13 cellular contexts compared by ENCODE assay signal in genomic region chr6:36290668-36291620, GRCh38. TPM values are rescaled to one million over a fixed set of nuclear protein-coding genes. Genes with fewer than 3 reads are reported as not detected.
DNase-seq lines count a peak whose midpoint lies in the region; ATAC-seq and TF ChIP-seq lines count a peak whose summit lies in the region.
"Had no signal": no experiment of that assay in that cellular context is flagged by ENCODE, and none has a peak within 500 bp of the region (broad histone marks: within the 10 kb centered on the region; RNA-seq: fewer than 3 reads in every experiment).

No MANE protein-coding gene starts in this region.

- WGBS in upper lobe of left lung, 2 donors = 47 to 65% methylated on average over 15 to 23 of the region's 23 CpGs

- H3K36me3 ChIP-seq in right atrium auricular region = no peaks in the 10 kb centered on the region
- no peaks in the 10 kb centered on the region for H3K36me3 ChIP-seq in upper lobe of left lung
- H3K36me3 ChIP-seq: thyroid gland had no signal

- H3K9me3 ChIP-seq in right atrium auricular region (no peaks in the 10 kb centered on the region), upper lobe of left lung (no peaks in the 10 kb centered on the region)
- H3K9me3 ChIP-seq: thyroid gland had no signal

- H3K4me3 Mint-ChIP-seq in immature natural killer cell = no peak overlapping the region
- H3K4me3 Mint-ChIP-seq: activated naive CD4-positive, alpha-beta T cell treated with anti-CD3 and anti-CD28 coated beads for 36 hours had no signal

- H3K4me3 ChIP-seq in right atrium auricular region (no peak overlapping the region), foreskin fibroblast (ENCODE audit: low read depth in 1 of 2, low read length in 2 of 2) (no peak overlapping the region), upper lobe of left lung (peak overlapping the region in 1 of 4 donors; percentile 21)
- H3K4me3 ChIP-seq: thyroid gland had no signal

- intact Hi-C loops in Right ventricle myocardium inferior (cut with DNase I) = no loop called here

- H3K27ac ChIP-seq in right atrium auricular region (no peak overlapping the region), upper lobe of left lung (peak overlapping the region in 3 of 4 donors; percentile 4 to 83 (median 69))
- H3K27ac ChIP-seq: parathyroid adenoma, thyroid gland had no signal

- no peaks in the 10 kb centered on the region for H3K27me3 ChIP-seq in right atrium auricular region
- H3K27me3 ChIP-seq in upper lobe of left lung = peaks cover 0 to 2% (median 0%) of the 10 kb centered on the region in 4 donors
- H3K27me3 ChIP-seq: thyroid gland had no signal

- H3K9me3 Mint-ChIP-seq in immature natural killer cell = peaks cover 0 to 2% (median 0%) of the 10 kb centered on the region in 6 donors
- H3K9me3 Mint-ChIP-seq: activated naive CD4-positive, alpha-beta T cell treated with anti-CD3 and anti-CD28 coated beads for 36 hours had no signal

- H3K36me3 Mint-ChIP-seq in immature natural killer cell = no peaks in the 10 kb centered on the region

- TF ChIP-seq EP300 in upper lobe of left lung (IDR thresholded peaks at IDR 0.05) = peak in 1 of 4 donors; percentile 13

- in situ Hi-C loops in KBM-7 (cut with MboI; ENCODE audit: low pct_unique_long_range_greater_than_20kb, low sequenced_read_pairs) = no loop called here

- no peak overlapping the region for H3K27ac Mint-ChIP-seq in immature natural killer cell
- H3K27ac Mint-ChIP-seq: activated naive CD4-positive, alpha-beta T cell treated with anti-CD3 and anti-CD28 coated beads for 36 hours had no signal

- H3K4me1 ChIP-seq in right atrium auricular region (no peaks in the 10 kb centered on the region), upper lobe of left lung (peaks cover 0 to 16% (median 8%) of the 10 kb centered on the region in 4 donors)
- H3K4me1 ChIP-seq: parathyroid adenoma, thyroid gland had no signal

- H3K27me3 Mint-ChIP-seq in immature natural killer cell (ENCODE audit: low read depth in 3 of 3) = peaks cover 0 to 3% (median 1%) of the 10 kb centered on the region in 3 donors

- DNase-seq in Right ventricle myocardium inferior (ENCODE audit: missing footprints) (peak; percentile 71), right atrium auricular region (ENCODE audit: low spot score) (no peak), SW480 (ENCODE audit: low spot score) (peak; percentile 28), foreskin fibroblast (peak; percentile 50 to 64), upper lobe of left lung (peak in 1 of 2 donors; percentile 62), KBM-7 (no peak), occipital lobe (lab: John Stamatoyannopoulos, UW) (no peak), immature natural killer cell (no peak)
- DNase-seq: activated CD4-positive, alpha-beta T cell treated with anti-CD3 and anti-CD28 coated beads for 1 hour; activated naive CD4-positive, alpha-beta T cell treated with anti-CD3 and anti-CD28 coated beads for 36 hours; effector memory CD4-positive, alpha-beta T cell; thyroid gland had no signal

- TF ChIP-seq POLR2A in upper lobe of left lung (IDR thresholded peaks at IDR 0.05) = no peak

- peaks cover 0 to 2% of the 10 kb centered on the region in 2 donors for H3K4me1 Mint-ChIP-seq in immature natural killer cell

- TF ChIP-seq CTCF in right atrium auricular region (IDR thresholded peaks at IDR 0.05) = no peak
- no peak for TF ChIP-seq CTCF in foreskin fibroblast (IDR thresholded peaks at IDR 0.05; ENCODE audit: low read depth, low read length)
- no peak for TF ChIP-seq CTCF in upper lobe of left lung (IDR thresholded peaks at IDR 0.05)

- ATAC-seq in Right ventricle myocardium inferior (no peak), upper lobe of left lung (ENCODE audit: low FRiP score in 2 of 2) (peak in 1 of 2 donors; percentile 40)

RNA-seq across cellular contexts. Expression of gene PNPLA1, which starts 21.1 kb away (rescaled TPM):
- total RNA-seq in Right ventricle myocardium inferior (not detected), right atrium auricular region (under 1 TPM in 1 of 2 donors, not detected in 1; 0.20 TPM), upper lobe of left lung (under 1 TPM in 3 of 6 donors, not detected in 3; 0.14 to 0.61 (median 0.30) TPM), occipital lobe (not detected)
- polyA plus RNA-seq in immature natural killer cell = not detected
- total RNA-seq: activated naive CD4-positive, alpha-beta T cell treated with anti-CD3 and anti-CD28 coated beads for 36 hours had no signal

RNA-seq across cellular contexts. Expression of gene BNIP5, which starts 45.7 kb away (rescaled TPM):
- total RNA-seq in Right ventricle myocardium inferior = not detected
- not detected for total RNA-seq in right atrium auricular region
- under 1 TPM in 1 of 6 donors, not detected in 5; 0.10 TPM for total RNA-seq in upper lobe of left lung
- total RNA-seq in occipital lobe = not detected
- not detected for polyA plus RNA-seq in immature natural killer cell
- total RNA-seq: activated naive CD4-positive, alpha-beta T cell treated with anti-CD3 and anti-CD28 coated beads for 36 hours; thyroid gland had no signal

Comparison
In these comparisons a context has a peak if more than half of its experiments do, and no peak if none do; other contexts are left out.
1. DNase-seq: peak in Right ventricle myocardium inferior (single experiment), SW480 (single experiment) and foreskin fibroblast (2 of 2); none in right atrium auricular region (single experiment), KBM-7 (single experiment), occipital lobe (single experiment) and immature natural killer cell (0 of 3).
2. H3K27ac ChIP-seq: peak in upper lobe of left lung (3 of 4); none in right atrium auricular region (0 of 2).